8 cellular contexts compared by ENCODE assay signal in the genomic region with DNA sequence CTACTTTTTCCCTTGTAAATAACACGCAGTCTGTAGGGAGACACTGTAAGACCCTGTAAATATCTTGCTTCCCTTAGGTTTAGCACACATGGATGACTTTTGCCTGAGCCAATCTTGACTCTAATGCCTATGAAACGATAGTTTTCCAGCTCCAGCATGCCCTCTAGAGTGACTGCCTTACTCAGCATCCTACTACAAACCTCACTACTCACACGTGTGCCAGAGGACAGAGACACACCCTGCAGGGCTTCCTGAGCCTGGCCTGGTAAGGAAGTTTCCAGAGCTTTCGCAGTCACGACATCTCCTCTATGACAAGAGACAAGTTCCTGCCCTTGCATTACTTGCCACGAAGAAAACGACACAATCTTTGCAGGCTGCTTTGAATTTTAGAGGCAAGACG.
DNase-seq lines count a peak whose midpoint lies in the region; ATAC-seq, FAIRE-seq and TF ChIP-seq lines count a peak whose summit lies in the region.
"Had no signal": no experiment of that assay in that cellular context is flagged by ENCODE, and none has a peak within 500 bp of the region (broad histone marks: within the 10 kb centered on the region; RNA-seq: fewer than 3 reads in every experiment).

No MANE protein-coding gene starts in this region.

- CTCF ChIA-PET in RWPE1 (lab: Yijun Ruan, JAX), result no interaction called here

- TF ChIP-seq POLR2A in GM12891 (IDR thresholded peaks at IDR 0.05; ENCODE audit: low read depth, low read length), result no peak

- H3K27ac Mint-ChIP-seq in natural killer cell treated with Interleukin-12 subunit alpha and Interleukin-12 subunit beta and Interleukin-15 and Interleukin-18, amount 100 ng/mL, for 72 hours, result no peak overlapping the region

- no peaks in the 10 kb centered on the region for H3K27me3 Mint-ChIP-seq in natural killer cell treated with Interleukin-12 subunit alpha and Interleukin-12 subunit beta and Interleukin-15 and Interleukin-18, amount 100 ng/mL, for 72 hours

- DNase-seq in GM12891 (ENCODE audit: insufficient read length, low spot score), result peak; percentile 35
- peak; percentile 43 for DNase-seq in RWPE1 (ENCODE audit: low spot score)
- DNase-seq in left ventricle myocardium superior, result no peak
- DNase-seq in natural killer cell treated with Interleukin-12 subunit alpha and Interleukin-12 subunit beta and Interleukin-15 and Interleukin-18, amount 100 ng/mL, for 72 hours (ENCODE audit: low spot score), result no peak
- DNase-seq in activated CD4-positive, alpha-beta T cell treated with anti-CD3 and anti-CD28 coated beads for 4 hours, result no peak
- DNase-seq in D341Med (ENCODE audit: low spot score), result no peak

- H3K4me3 Mint-ChIP-seq in natural killer cell treated with Interleukin-12 subunit alpha and Interleukin-12 subunit beta and Interleukin-15 and Interleukin-18, amount 100 ng/mL, for 72 hours, result no peak overlapping the region

- peaks cover 3% of the 10 kb centered on the region for H3K9me3 Mint-ChIP-seq in natural killer cell treated with Interleukin-12 subunit alpha and Interleukin-12 subunit beta and Interleukin-15 and Interleukin-18, amount 100 ng/mL, for 72 hours

- intact Hi-C loops in left ventricle myocardium superior (cut with micrococcal nuclease), result no loop called here

- POLR2A ChIA-PET in RWPE1 (lab: Yijun Ruan, JAX; ENCODE audit: low non-redundant PET), result no interaction called here

- ATAC-seq in HG03196 (IDR thresholded peaks at IDR 0.05; ENCODE audit: unreplicated experiment) (peak; percentile 67), left ventricle myocardium superior (peak; percentile 68)
- ATAC-seq in natural killer cell treated with Interleukin-12 subunit alpha and Interleukin-12 subunit beta and Interleukin-15 and Interleukin-18, amount 100 ng/mL, for 72 hours, result no peak

- TF ChIP-seq CTCF in RWPE1 (conservative IDR thresholded peaks at IDR 0.05; ENCODE audit: low read depth), result no peak

- FAIRE-seq in GM12891 (lab: Jason Lieb, UNC), result peak; percentile 48

- no peaks in the 10 kb centered on the region for H3K4me1 Mint-ChIP-seq in natural killer cell treated with Interleukin-12 subunit alpha and Interleukin-12 subunit beta and Interleukin-15 and Interleukin-18, amount 100 ng/mL, for 72 hours (ENCODE audit: low read depth in 2 of 2)

- H3K27ac ChIP-seq in RWPE1, result no peak overlapping the region
- H3K27ac ChIP-seq: parathyroid adenoma had no signal

- H3K36me3 Mint-ChIP-seq in natural killer cell treated with Interleukin-12 subunit alpha and Interleukin-12 subunit beta and Interleukin-15 and Interleukin-18, amount 100 ng/mL, for 72 hours, result no peaks in the 10 kb centered on the region

TF ChIP-seq in GM12891, 5 proteins besides CTCF, POLR2A, EP300 and RAD21:
- TF ChIP-seq POU2F2 (IDR thresholded peaks at IDR 0.05; ENCODE audit: low read depth, low read length) (no peak), SPI1 (IDR thresholded peaks at IDR 0.05; ENCODE audit: low read depth, low read length) (no peak), POLR2AphosphoS5 (IDR thresholded peaks at IDR 0.05; ENCODE audit: low read depth, low read length) (no peak), PAX5 (IDR thresholded peaks at IDR 0.05; ENCODE audit: insufficient read depth, low read length, severe bottlenecking) (no peak), TAF1 (IDR thresholded peaks at IDR 0.05; ENCODE audit: low read depth, low read length) (no peak)

Comparison
In these comparisons a context has a peak if more than half of its experiments do, and no peak if none do; other contexts are left out.
1. DNase-seq: peak in GM12891 (single experiment) and RWPE1 (single experiment); none in left ventricle myocardium superior (single experiment), natural killer cell treated with Interleukin-12 subunit alpha and Interleukin-12 subunit beta and Interleukin-15 and Interleukin-18, amount 100 ng/mL, for 72 hours (single experiment), activated CD4-positive, alpha-beta T cell treated with anti-CD3 and anti-CD28 coated beads for 4 hours (0 of 2) and D341Med (single experiment).
2. ATAC-seq: peak in HG03196 (single experiment) and left ventricle myocardium superior (single experiment); none in natural killer cell treated with Interleukin-12 subunit alpha and Interleukin-12 subunit beta and Interleukin-15 and Interleukin-18, amount 100 ng/mL, for 72 hours (0 of 2).